Comparison of ENCODE assay signal across 1 cellular context in genomic region chr15:49163678-49164077, GRCh38.
TF ChIP-seq lines count a peak whose summit lies in the region.

No MANE protein-coding gene starts in this region.

TF ChIP-seq in WTC11, 78 proteins besides CTCF, POLR2A, EP300 and RAD21 (continued from another document):
- TF ChIP-seq HMGXB4 (CRISPR knock-in tag; IDR thresholded peaks at IDR 0.05) (no peak), RORB (CRISPR knock-in tag; IDR thresholded peaks at IDR 0.05) (no peak), CBFB (CRISPR knock-in tag; IDR thresholded peaks at IDR 0.05; ENCODE audit: low read depth) (no peak)
